2 cellular contexts compared by ENCODE assay signal in genomic region chr1:150620919-150621318, GRCh38.
TF ChIP-seq lines count a peak whose summit lies in the region.

No MANE protein-coding gene starts in this region.

TF ChIP-seq in A549, 52 proteins besides CTCF, POLR2A, EP300 and RAD21 (continued from another document):
- TF ChIP-seq GATA3 (IDR thresholded peaks at IDR 0.05; ENCODE audit: borderline replicate concordance) = no peak
TF ChIP-seq in A549: peak in this region for 0.

TF ChIP-seq in HCT116, 20 proteins besides CTCF, POLR2A, EP300 and RAD21 (continued from another document):
- TF ChIP-seq ZBTB33 (IDR thresholded peaks at IDR 0.05; ENCODE audit: extremely low read depth, insufficient replicate concordance, low read length) (no peak), CBX3 (IDR thresholded peaks at IDR 0.05; ENCODE audit: low read depth) (no peak), POLR2AphosphoS5 (IDR thresholded peaks at IDR 0.05; ENCODE audit: low read depth, low read length) (no peak), TCF7L2 (IDR thresholded peaks at IDR 0.05; ENCODE audit: borderline replicate concordance, extremely low read depth, insufficient read depth, insufficient read length) (no peak), SP1 (IDR thresholded peaks at IDR 0.05; ENCODE audit: low read depth) (no peak), ZNF274 (IDR thresholded peaks at IDR 0.05; ENCODE audit: low read depth, low read length) (no peak), JUND (IDR thresholded peaks at IDR 0.05) (no peak), EZH2 (IDR thresholded peaks at IDR 0.05) (no peak), EZH2phosphoT487 (IDR thresholded peaks at IDR 0.05; ENCODE audit: borderline replicate concordance) (no peak)
TF ChIP-seq in HCT116: peak in this region for 0.
